Comparison of ENCODE assay signal across 1 cellular context in genomic region chr6:1391692-1392309, GRCh38.
TF ChIP-seq lines count a peak whose summit lies in the region.

No MANE protein-coding gene starts in this region.

TF ChIP-seq in HepG2, 621 proteins besides CTCF, POLR2A, EP300 and RAD21 (continued from another document):
- TF ChIP-seq FOXO4 (CRISPR knock-in tag; conservative IDR thresholded peaks at IDR 0.05), result 0 out of 2 replicates have a peak, but pooled peaks have one; percentile 16
